Comparison of ENCODE assay signal across 21 cellular contexts in genomic region chr11:79626135-79626748, GRCh38.
DNase-seq lines count a peak whose midpoint lies in the region; ATAC-seq, FAIRE-seq and TF ChIP-seq lines count a peak whose summit lies in the region.
"Had no signal": no experiment of that assay in that cellular context is flagged by ENCODE, and none has a peak within 500 bp of the region (broad histone marks: within the 10 kb centered on the region; RNA-seq: fewer than 3 reads in every experiment).

No MANE protein-coding gene starts in this region.

- no peak overlapping the region for H3K4me3 ChIP-seq in BLaER1 treated with 17β-estradiol and CSF1 and Interleukin-3, amounts not matched to agents 10 nM and 100 nM
- H3K4me3 ChIP-seq in astrocyte (ENCODE audit: insufficient read depth, low read depth, low read length) = no peak overlapping the region
- H3K4me3 ChIP-seq: Peyer's patch had no signal

- H3K27me3 Mint-ChIP-seq in astrocyte (ENCODE audit: low read depth, unreplicated experiment) (peaks cover 5% of the 10 kb centered on the region), immature natural killer cell (ENCODE audit: low read depth in 3 of 3) (peaks cover 1 to 3% (median 2%) of the 10 kb centered on the region in 3 donors)
- H3K27me3 Mint-ChIP-seq: activated CD4-positive, alpha-beta memory T cell treated with anti-CD3 and anti-CD28 coated beads, Interleukin-2, amount 10 ng/mL, durations not matched to agents 7 days and 5 days had no signal

- ATAC-seq in HG03442 (IDR thresholded peaks at IDR 0.05; ENCODE audit: unreplicated experiment) = peak; percentile 70
- no peak for ATAC-seq in GM21447 (IDR thresholded peaks at IDR 0.05; ENCODE audit: unreplicated experiment)
- no peak for ATAC-seq in GM21619 (IDR thresholded peaks at IDR 0.05; ENCODE audit: unreplicated experiment)

- peak overlapping the region in 5 of 11 experiments; percentile 32 to 75 (median 60); a peak in 8 of 22 replicates for H3K27ac ChIP-seq in BLaER1 treated with 17β-estradiol and CSF1 and Interleukin-3, amounts not matched to agents 10 nM and 100 nM
- H3K27ac ChIP-seq in astrocyte (ENCODE audit: low read depth, low read length) = no peak overlapping the region
- H3K27ac ChIP-seq: neutrophil, Peyer's patch, WERI-Rb-1 had no signal

- TF ChIP-seq CTCF in astrocyte (IDR thresholded peaks at IDR 0.05; ENCODE audit: insufficient read depth, low read depth, low read length) = no peak

- peak overlapping the region; percentile 33 to 79 (median 51); a peak in 21 of 22 replicates for H3K4me2 ChIP-seq in BLaER1 treated with 17β-estradiol and CSF1 and Interleukin-3, amounts not matched to agents 10 nM and 100 nM
- H3K4me2 ChIP-seq in astrocyte (ENCODE audit: low read length) = no peak overlapping the region

- peaks cover 0 to 6% (median 0%) of the 10 kb centered on the region in 11 experiments; a peak in 4 of 22 replicates for H3K9me3 ChIP-seq in BLaER1 treated with 17β-estradiol and CSF1 and Interleukin-3, amounts not matched to agents 10 nM and 100 nM (replicated peaks in 1 of 11)
- no peaks in the 10 kb centered on the region for H3K9me3 ChIP-seq in astrocyte (ENCODE audit: insufficient read depth, low read depth, low read length)
- H3K9me3 ChIP-seq: neutrophil, Peyer's patch had no signal

- H3K4me1 ChIP-seq in BLaER1 treated with 17β-estradiol and CSF1 and Interleukin-3, amounts not matched to agents 10 nM and 100 nM = peaks cover 9 to 24% (median 14%) of the 10 kb centered on the region in 10 experiments
- no peaks in the 10 kb centered on the region for H3K4me1 ChIP-seq in astrocyte (ENCODE audit: insufficient read depth, low read length)
- H3K4me1 ChIP-seq: Peyer's patch had no signal

- DNase-seq in astrocyte (ENCODE audit: low read depth) (peak; percentile 6), medulla oblongata (ENCODE audit: extremely low spot score) (peak; percentile 4), immature natural killer cell (no peak), NCI-H748 treated with DMSO at 0.1 percent for 48 hours (lab: John Stamatoyannopoulos, UW) (no peak)
- DNase-seq: activated CD4-positive, alpha-beta memory T cell treated with anti-CD3 and anti-CD28 coated beads, Interleukin-2, amount 10 ng/mL, durations not matched to agents 7 days and 5 days; Calu3; cerebellar nuclear complex; islet precursor cell; NCI-H2081 treated with DMSO at 0.1 percent for 48 hours; NCI-H526 treated with DMSO at 0.1 percent for 48 hours; Peyer's patch; substantia nigra; SW 1271; WERI-Rb-1 had no signal

- no peak overlapping the region for H2AFZ ChIP-seq in astrocyte (ENCODE audit: low read depth, low read length)

- H3K36me3 ChIP-seq in BLaER1 treated with 17β-estradiol and CSF1 and Interleukin-3, amounts not matched to agents 10 nM and 100 nM = no peaks in the 10 kb centered on the region
- H3K36me3 ChIP-seq in astrocyte (ENCODE audit: insufficient read depth, low read length) = no peaks in the 10 kb centered on the region
- H3K36me3 ChIP-seq: neutrophil, Peyer's patch, WERI-Rb-1 had no signal

- no peaks in the 10 kb centered on the region for H3K27me3 ChIP-seq in BLaER1 treated with 17β-estradiol and CSF1 and Interleukin-3, amounts not matched to agents 10 nM and 100 nM
- no peaks in the 10 kb centered on the region for H3K27me3 ChIP-seq in astrocyte (ENCODE audit: insufficient read depth, low read length)
- H3K27me3 ChIP-seq: neutrophil, Peyer's patch had no signal

- peaks cover 9% of the 10 kb centered on the region for H3K4me1 Mint-ChIP-seq in astrocyte (ENCODE audit: low read depth, unreplicated experiment)
- H3K4me1 Mint-ChIP-seq in immature natural killer cell = no peaks in the 10 kb centered on the region

- H3K9me3 Mint-ChIP-seq in astrocyte (ENCODE audit: unreplicated experiment) = peaks cover 2% of the 10 kb centered on the region
- peaks cover 3 to 20% (median 7%) of the 10 kb centered on the region in 6 donors for H3K9me3 Mint-ChIP-seq in immature natural killer cell
- H3K9me3 Mint-ChIP-seq: activated CD4-positive, alpha-beta memory T cell treated with anti-CD3 and anti-CD28 coated beads, Interleukin-2, amount 10 ng/mL, durations not matched to agents 7 days and 5 days had no signal

- no peak overlapping the region for H3K4me3 Mint-ChIP-seq in astrocyte (ENCODE audit: unreplicated experiment)
- H3K4me3 Mint-ChIP-seq in immature natural killer cell = no peak overlapping the region
- H3K4me3 Mint-ChIP-seq: activated CD4-positive, alpha-beta memory T cell treated with anti-CD3 and anti-CD28 coated beads, Interleukin-2, amount 10 ng/mL, durations not matched to agents 7 days and 5 days had no signal

- FAIRE-seq in astrocyte (lab: Jason Lieb, UNC) = no peak
- FAIRE-seq: G401.6, GM19239 had no signal

- H3K36me3 Mint-ChIP-seq in astrocyte (ENCODE audit: low read depth, unreplicated experiment) (no peaks in the 10 kb centered on the region), immature natural killer cell (no peaks in the 10 kb centered on the region)

- H3K9ac ChIP-seq in BLaER1 treated with 17β-estradiol and CSF1 and Interleukin-3, amounts not matched to agents 10 nM and 100 nM = peak overlapping the region in 2 of 11 experiments; percentile 34 to 51; a peak in 2 of 22 replicates
- no peak overlapping the region for H3K9ac ChIP-seq in astrocyte (ENCODE audit: low read length)

- H3K79me2 ChIP-seq in astrocyte (ENCODE audit: insufficient read depth, low read length) = no peaks in the 10 kb centered on the region

- peak overlapping the region; percentile 43 for H3K27ac Mint-ChIP-seq in astrocyte (ENCODE audit: unreplicated experiment)
- H3K27ac Mint-ChIP-seq in immature natural killer cell = no peak overlapping the region
- H3K27ac Mint-ChIP-seq: activated CD4-positive, alpha-beta memory T cell treated with anti-CD3 and anti-CD28 coated beads, Interleukin-2, amount 10 ng/mL, durations not matched to agents 7 days and 5 days had no signal

- no peaks in the 10 kb centered on the region for H4K20me1 ChIP-seq in BLaER1 treated with 17β-estradiol and CSF1 and Interleukin-3, amounts not matched to agents 10 nM and 100 nM
- H4K20me1 ChIP-seq in astrocyte (ENCODE audit: insufficient read depth, low read length) = no peaks in the 10 kb centered on the region

Comparison
In these comparisons a context has a peak if more than half of its experiments do, and no peak if none do; other contexts are left out.
1. DNase-seq: peak in astrocyte (single experiment) and medulla oblongata (single experiment); none in immature natural killer cell (0 of 3) and NCI-H748 treated with DMSO at 0.1 percent for 48 hours (single experiment).